In genomic region chr1:15283500-15283899, GRCh38 we compare ENCODE assay signal across 2 cellular contexts.
TF ChIP-seq lines count a peak whose summit lies in the region.

No MANE protein-coding gene starts in this region.

TF ChIP-seq in IMR-90, 13 proteins besides CTCF, POLR2A, EP300 and RAD21:
- TF ChIP-seq NFE2L2 (IDR thresholded peaks at IDR 0.05; ENCODE audit: low read depth, low read length): no peak
- TF ChIP-seq, protein P1, sequence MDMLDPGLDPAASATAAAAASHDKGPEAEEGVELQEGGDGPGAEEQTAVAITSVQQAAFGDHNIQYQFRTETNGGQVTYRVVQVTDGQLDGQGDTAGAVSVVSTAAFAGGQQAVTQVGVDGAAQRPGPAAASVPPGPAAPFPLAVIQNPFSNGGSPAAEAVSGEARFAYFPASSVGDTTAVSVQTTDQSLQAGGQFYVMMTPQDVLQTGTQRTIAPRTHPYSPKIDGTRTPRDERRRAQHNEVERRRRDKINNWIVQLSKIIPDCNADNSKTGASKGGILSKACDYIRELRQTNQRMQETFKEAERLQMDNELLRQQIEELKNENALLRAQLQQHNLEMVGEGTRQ (IDR thresholded peaks at IDR 0.05; ENCODE audit: low read depth, low read length): no peak
- no peak for TF ChIP-seq RFX5 (IDR thresholded peaks at IDR 0.05; ENCODE audit: low read depth, low read length)
- TF ChIP-seq FOS (IDR thresholded peaks at IDR 0.05; ENCODE audit: low read depth, low read length): no peak
- TF ChIP-seq RCOR1 (IDR thresholded peaks at IDR 0.05; ENCODE audit: insufficient replicate concordance, low read length): no peak
- no peak for TF ChIP-seq BHLHE40 (IDR thresholded peaks at IDR 0.05; ENCODE audit: low read depth, low read length)
- no peak for TF ChIP-seq MAFK (IDR thresholded peaks at IDR 0.05; ENCODE audit: low read depth, low read length)
- TF ChIP-seq MXI1 (IDR thresholded peaks at IDR 0.05; ENCODE audit: borderline replicate concordance, low read depth, low read length): no peak
- TF ChIP-seq CHD1 (IDR thresholded peaks at IDR 0.05; ENCODE audit: low read depth, low read length): no peak
- no peak for TF ChIP-seq CEBPB (IDR thresholded peaks at IDR 0.05; ENCODE audit: low read depth, low read length)
- no peak for TF ChIP-seq SMC3 (IDR thresholded peaks at IDR 0.05; ENCODE audit: low read depth, low read length)
- no peak for TF ChIP-seq MAZ (IDR thresholded peaks at IDR 0.05; ENCODE audit: borderline replicate concordance, low read depth, low read length)
- TF ChIP-seq ELK1 (IDR thresholded peaks at IDR 0.05; ENCODE audit: borderline replicate concordance, low read depth, low read length): no peak

TF ChIP-seq in GM12878, 131 proteins besides CTCF, POLR2A, EP300 and RAD21:
- no peak for TF ChIP-seq JUND (IDR thresholded peaks at IDR 0.05; ENCODE audit: low read depth, low read length)
- no peak for TF ChIP-seq CHD4 (IDR thresholded peaks at IDR 0.05)
- TF ChIP-seq NR2C1 (IDR thresholded peaks at IDR 0.05): no peak
- TF ChIP-seq PML (IDR thresholded peaks at IDR 0.05; ENCODE audit: low read length): no peak
- TF ChIP-seq MEF2A (IDR thresholded peaks at IDR 0.05; ENCODE audit: insufficient read depth, low read depth, low read length): no peak
- no peak for TF ChIP-seq MLLT1 (IDR thresholded peaks at IDR 0.05)
- TF ChIP-seq ZNF24 (IDR thresholded peaks at IDR 0.05): no peak
- no peak for TF ChIP-seq RFX5 (IDR thresholded peaks at IDR 0.05; ENCODE audit: low read depth, low read length)
- TF ChIP-seq REST (IDR thresholded peaks at IDR 0.05; ENCODE audit: low read depth, low read length): no peak
- no peak for TF ChIP-seq ATF2 (IDR thresholded peaks at IDR 0.05; ENCODE audit: low read length)
- no peak for TF ChIP-seq POLR2AphosphoS2 (IDR thresholded peaks at IDR 0.05; ENCODE audit: low read depth, low read length)
